ENCODE assay signal across 8 cellular contexts in the genomic region with DNA sequence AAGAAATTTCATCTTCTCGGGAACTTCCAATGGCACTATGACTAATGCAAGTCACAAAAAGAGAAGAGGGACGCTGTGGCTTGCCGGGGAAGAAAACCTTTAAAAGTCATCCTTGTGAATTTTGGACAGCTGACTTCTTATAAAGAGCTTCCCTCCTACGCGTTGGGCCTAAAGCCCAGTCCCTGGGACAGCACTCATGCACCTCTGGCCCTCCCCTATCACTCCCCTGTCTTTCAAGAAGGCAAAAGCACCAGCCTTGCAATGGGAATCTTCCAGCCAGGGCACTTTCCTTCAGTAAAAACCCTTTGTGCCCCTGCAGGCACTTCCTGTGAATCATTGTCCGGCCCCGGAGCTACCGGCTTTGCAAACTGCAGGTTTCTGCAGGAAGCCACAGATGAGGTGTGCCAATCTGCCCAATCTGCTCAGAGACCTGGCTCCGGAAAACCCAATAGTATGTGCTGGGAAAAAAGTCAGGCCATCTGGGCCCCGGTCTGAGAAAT.
DNase-seq lines count a peak whose midpoint lies in the region; ATAC-seq lines count a peak whose summit lies in the region.

No MANE protein-coding gene starts in this region.

- no peaks in the 10 kb centered on the region for H3K9me3 ChIP-seq in iPS-20b (ENCODE audit: insufficient read depth, low read depth, low read length)

- no peaks in the 10 kb centered on the region for H3K9me3 Mint-ChIP-seq in activated T-cell treated with anti-CD3 and anti-CD28 coated beads, Interleukin-2, amount 50 U/mL, for 24 hours
- no peaks in the 10 kb centered on the region for H3K9me3 Mint-ChIP-seq in stimulated activated naive CD8-positive, alpha-beta T cell treated with anti-CD3 and anti-CD28 coated beads, Interleukin-15, amount 100 ng/mL, for 72 hours

- peak; percentile 40 for ATAC-seq in GM21423 (IDR thresholded peaks at IDR 0.05; ENCODE audit: unreplicated experiment)
- ATAC-seq in stimulated activated naive CD8-positive, alpha-beta T cell treated with anti-CD3 and anti-CD28 coated beads, Interleukin-15, amount 100 ng/mL, for 72 hours = peak; percentile 77

- H3K4me1 ChIP-seq in iPS-20b (ENCODE audit: insufficient read depth, low read length) = peaks cover 37% of the 10 kb centered on the region

- peak overlapping the region; percentile 3; the same call in 1 of the 2 replicates for H3K4me3 ChIP-seq in iPS-20b (ENCODE audit: low read length)

- H3K27me3 ChIP-seq in iPS-20b (ENCODE audit: insufficient read depth, low read length) = no peaks in the 10 kb centered on the region

- H3K4me1 Mint-ChIP-seq in activated T-cell treated with anti-CD3 and anti-CD28 coated beads, Interleukin-2, amount 50 U/mL, for 24 hours (ENCODE audit: low read depth) = peaks cover 59% of the 10 kb centered on the region
- peaks cover 43% of the 10 kb centered on the region for H3K4me1 Mint-ChIP-seq in stimulated activated naive CD8-positive, alpha-beta T cell treated with anti-CD3 and anti-CD28 coated beads, Interleukin-15, amount 100 ng/mL, for 72 hours

- H3K27ac Mint-ChIP-seq in activated T-cell treated with anti-CD3 and anti-CD28 coated beads, Interleukin-2, amount 50 U/mL, for 24 hours = peak overlapping the region; percentile 92
- peak overlapping the region in 1 of 2 donors; percentile 48 for H3K27ac Mint-ChIP-seq in stimulated activated naive CD8-positive, alpha-beta T cell treated with anti-CD3 and anti-CD28 coated beads, Interleukin-15, amount 100 ng/mL, for 72 hours

- no peaks in the 10 kb centered on the region for H3K27me3 Mint-ChIP-seq in activated T-cell treated with anti-CD3 and anti-CD28 coated beads, Interleukin-2, amount 50 U/mL, for 24 hours
- no peaks in the 10 kb centered on the region for H3K27me3 Mint-ChIP-seq in stimulated activated naive CD8-positive, alpha-beta T cell treated with anti-CD3 and anti-CD28 coated beads, Interleukin-15, amount 100 ng/mL, for 72 hours

- no peaks in the 10 kb centered on the region for H3K36me3 Mint-ChIP-seq in activated T-cell treated with anti-CD3 and anti-CD28 coated beads, Interleukin-2, amount 50 U/mL, for 24 hours (ENCODE audit: low read depth)

- peak overlapping the region; percentile 47; the same call in 1 of the 2 replicates for H3K9ac ChIP-seq in iPS-20b (ENCODE audit: low read depth, low read length)

- H3K27ac ChIP-seq in iPS-20b (ENCODE audit: low read length) = no peak overlapping the region

- peak; percentile 73 for DNase-seq in ELF-1 (ENCODE audit: low read depth, low spot score)
- DNase-seq in HPDE6-E6E7 (ENCODE audit: extremely low spot score) = peak; percentile 79
- peak; percentile 54 for DNase-seq in activated T-cell treated with anti-CD3 and anti-CD28 coated beads, Interleukin-2, amount 50 U/mL, for 24 hours
- peak; percentile 7 to 39 for DNase-seq in stimulated activated naive CD8-positive, alpha-beta T cell treated with anti-CD3 and anti-CD28 coated beads, Interleukin-15, amount 100 ng/mL, for 72 hours
- DNase-seq in midbrain (lab: John Stamatoyannopoulos, UW) = no peak
- DNase-seq in NCI-H1092 treated with DMSO at 0.1 percent for 48 hours (lab: John Stamatoyannopoulos, UW) = no peak

- peak overlapping the region; percentile 57 for H3K4me3 Mint-ChIP-seq in activated T-cell treated with anti-CD3 and anti-CD28 coated beads, Interleukin-2, amount 50 U/mL, for 24 hours
- H3K4me3 Mint-ChIP-seq in stimulated activated naive CD8-positive, alpha-beta T cell treated with anti-CD3 and anti-CD28 coated beads, Interleukin-15, amount 100 ng/mL, for 72 hours = peak overlapping the region; percentile 63 to 67

- H3K36me3 ChIP-seq in iPS-20b (ENCODE audit: insufficient read depth, low read depth, low read length) = no peaks in the 10 kb centered on the region

Comparison
In these comparisons a context has a peak if more than half of its experiments do, and no peak if none do; other contexts are left out.
1. DNase-seq: peak in ELF-1 (single experiment), HPDE6-E6E7 (single experiment), activated T-cell treated with anti-CD3 and anti-CD28 coated beads, Interleukin-2, amount 50 U/mL, for 24 hours (single experiment) and stimulated activated naive CD8-positive, alpha-beta T cell treated with anti-CD3 and anti-CD28 coated beads, Interleukin-15, amount 100 ng/mL, for 72 hours (2 of 2); none in midbrain (single experiment) and NCI-H1092 treated with DMSO at 0.1 percent for 48 hours (single experiment).